8 cellular contexts compared by ENCODE assay signal in genomic region chr1:156456625-156457465, GRCh38. TPM values are rescaled to one million over a fixed set of nuclear protein-coding genes. Genes with fewer than 3 reads are reported as not detected.
DNase-seq lines count a peak whose midpoint lies in the region; ATAC-seq and TF ChIP-seq lines count a peak whose summit lies in the region.

No MANE protein-coding gene starts in this region.

- H3K4me3 Mint-ChIP-seq in T-cell, result peak overlapping the region; percentile 87 to 89 (median 88)
- H3K4me3 Mint-ChIP-seq in type B pancreatic cell, result peak overlapping the region; percentile 94

- peak; percentile 96 for DNase-seq in GM13977 (ENCODE audit: low spot score)
- peak; percentile 99 for DNase-seq in NCI-H146 (lab: John Stamatoyannopoulos, UW)
- DNase-seq in T-cell, result peak; percentile 85 to 98 (median 96)
- peak; percentile 95 for DNase-seq in amniotic epithelial cell (ENCODE audit: low read depth)
- DNase-seq in heart right ventricle, result peak; percentile 96 to 98
- peak; percentile 98 for DNase-seq in pons (ENCODE audit: low spot score)
- DNase-seq in type B pancreatic cell (ENCODE audit: extremely low spot score, unreplicated experiment), result peak; percentile 91

- H3K9me3 ChIP-seq in heart right ventricle, result no peaks in the 10 kb centered on the region

- H3K4me3 ChIP-seq in heart right ventricle, result peak overlapping the region; percentile 26 to 71 (median 64)

- no peaks in the 10 kb centered on the region for H3K27me3 ChIP-seq in heart right ventricle

- peaks cover 14 to 22% (median 19%) of the 10 kb centered on the region in 3 donors for H3K4me1 Mint-ChIP-seq in T-cell
- peaks cover 10% of the 10 kb centered on the region for H3K4me1 Mint-ChIP-seq in type B pancreatic cell (ENCODE audit: unreplicated experiment)

- TF ChIP-seq CTCF in GM13977 (IDR thresholded peaks at IDR 0.05; ENCODE audit: extremely low read depth, insufficient read depth, missing control alignments) (no peak), heart right ventricle (IDR thresholded peaks at IDR 0.05) (no peak), type B pancreatic cell (conservative IDR thresholded peaks at IDR 0.05) (no peak)

- H3K9me3 Mint-ChIP-seq in T-cell, result no peaks in the 10 kb centered on the region
- no peaks in the 10 kb centered on the region for H3K9me3 Mint-ChIP-seq in type B pancreatic cell

- H3K4me1 ChIP-seq in heart right ventricle, result peaks cover 0 to 26% (median 11%) of the 10 kb centered on the region in 9 donors

- in situ Hi-C loops in GM13977 (cut with MboI; ENCODE audit: low pct_unique_long_range_greater_than_20kb, low sequenced_read_pairs, unreplicated experiment), result loop anchor here (10.0 kb wide), 1 partner anchor 148 kb away; the partner anchor contains the start of gene GPATCH4

- POLR2A ChIA-PET in T-cell (lab: Charles Lee), result interaction anchor here (0.5 to 1.3 kb wide), 12 partner anchors 10 to 401 kb away, joined by 3 to 14 read pairs (median 4); partner anchors contain the start of genes MEF2D (in 1 of the 2) and NAXE (in 1 of the 2)

- 0% methylated on average over 59 of the region's 59 CpGs for WGBS in heart right ventricle, 2 donors

- H3K27me3 Mint-ChIP-seq in T-cell, result no peaks in the 10 kb centered on the region
- H3K27me3 Mint-ChIP-seq in type B pancreatic cell, result peaks cover 19% of the 10 kb centered on the region

- H3K27ac Mint-ChIP-seq in T-cell, result peak overlapping the region; percentile 94 to 98
- H3K27ac Mint-ChIP-seq in type B pancreatic cell, result peak overlapping the region; percentile 95

- CTCF ChIA-PET in T-cell (lab: Charles Lee), result interaction anchor here (0.6 to 2.1 kb wide), 19 partner anchors 11 to 220 kb away, joined by 3 to 23 read pairs (median 5); partner anchors contain the start of genes MEF2D (in 1 of the 2), NAXE (in 1 of the 2) and NES (in 1 of the 2)

- intact Hi-C loops in heart right ventricle (cut with DNase I), result loop anchor here in 8 of 10 donors (1.0 to 10.0 kb wide), 11 partner anchors 42 to 1400 kb away; partner anchors contain the start of genes MEF2D (in 5 of the 8), GPATCH4 (in 1 of the 8), HAPLN2 (in 1 of the 8) and NES (in 1 of the 8)

- no peaks in the 10 kb centered on the region for H3K36me3 ChIP-seq in heart right ventricle

- H3K36me3 Mint-ChIP-seq in T-cell, result peaks cover 5% of the 10 kb centered on the region
- H3K36me3 Mint-ChIP-seq in type B pancreatic cell, result no peaks in the 10 kb centered on the region

- peak overlapping the region; percentile 95 to 100 (median 99) for H3K27ac ChIP-seq in heart right ventricle

- ATAC-seq in HG02870 (IDR thresholded peaks at IDR 0.05; ENCODE audit: unreplicated experiment), result peak; percentile 63
- ATAC-seq in T-cell (replicated peaks in 1 of 4), result peak; percentile 83 to 88 (median 85)
- ATAC-seq in heart right ventricle, result peak; percentile 93 to 96 (median 95)

RNA-seq across cellular contexts. Expression of gene MEF2D, which starts 43.7 kb away (rescaled TPM):
- 100 to 1,000 TPM in 2 of 5 donors, 10 to 100 TPM in 3; 60.7 to 133 (median 79.3) TPM for total RNA-seq in T-cell
- 100 to 1,000 TPM in 4 of 10 donors, 10 to 100 TPM in 6; 81.1 to 127 (median 96.5) TPM for total RNA-seq in heart right ventricle
- 10 to 100 TPM; 31.6 to 37.7 TPM for polyA plus RNA-seq in heart right ventricle
- total RNA-seq in type B pancreatic cell (ENCODE audit: low replicate concordance), result 20.7 and 26.1 TPM in 2 replicates

Comparison
In these comparisons a context has a peak if more than half of its experiments do, and no peak if none do; other contexts are left out.
1. Peak in every context shown above with its lines: DNase-seq, ATAC-seq, H3K4me3 ChIP-seq and H3K27ac ChIP-seq.